ENCODE assay signal across 8 cellular contexts in the genomic region with DNA sequence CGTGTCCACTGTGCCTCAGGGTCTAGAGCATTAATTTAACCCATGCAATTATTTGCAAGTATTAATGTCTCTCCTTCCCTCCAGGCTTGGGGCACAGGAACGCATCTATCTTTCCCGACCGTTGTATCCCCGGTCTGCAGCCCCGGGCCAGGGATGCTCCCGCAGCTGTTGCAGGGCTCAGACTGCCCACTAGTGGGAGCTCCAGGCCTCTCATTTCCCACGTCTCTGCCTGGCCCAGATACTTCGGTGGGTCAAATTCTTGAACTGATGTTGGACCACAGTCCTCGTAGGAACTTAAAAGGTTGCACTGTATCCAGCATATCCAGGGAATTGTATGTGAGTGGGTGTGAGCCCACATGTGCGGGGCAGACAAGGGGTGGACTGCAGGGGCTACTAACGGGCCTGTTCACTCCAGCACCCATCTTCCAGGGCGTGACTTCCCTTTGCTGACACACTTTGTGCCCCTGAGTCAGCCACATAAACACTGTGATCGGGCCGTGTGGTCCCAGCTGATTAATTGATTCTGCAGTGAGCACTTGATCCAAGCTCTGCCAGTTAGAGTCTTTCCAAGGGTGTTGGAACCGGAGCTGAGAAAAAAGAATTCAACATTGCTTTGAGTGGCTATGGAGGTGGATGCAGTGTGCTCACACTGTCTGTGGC.
DNase-seq lines count a peak whose midpoint lies in the region; ATAC-seq and TF ChIP-seq lines count a peak whose summit lies in the region.

No MANE protein-coding gene starts in this region.

- H2AFZ ChIP-seq in OCI-LY7 (ENCODE audit: low read length), result no peak overlapping the region

- H3K9me3 ChIP-seq in OCI-LY7 (ENCODE audit: low read length) (no peaks in the 10 kb centered on the region), stomach (no peaks in the 10 kb centered on the region)

- no peaks in the 10 kb centered on the region for H3K36me3 ChIP-seq in OCI-LY7 (ENCODE audit: insufficient read depth, low read length)
- H3K36me3 ChIP-seq in stomach, result no peaks in the 10 kb centered on the region

- CTCF ChIA-PET in OCI-LY7 (lab: Charles Lee; ENCODE audit: unreplicated experiment), result no interaction called here

- BruUV-seq in OCI-LY7 (replicated peaks; lab: Mats Ljungman, UMichigan), result no TSS peak

- no peak overlapping the region for H3K4me2 ChIP-seq in OCI-LY7 (ENCODE audit: low read length)

- no peak for TF ChIP-seq POLR2A in stomach (IDR thresholded peaks at IDR 0.05)

- H4K20me1 ChIP-seq in OCI-LY7 (ENCODE audit: insufficient read depth, low read length), result no peaks in the 10 kb centered on the region

- POLR2A ChIA-PET in OCI-LY7 (lab: Charles Lee), result no interaction called here

- H3K27me3 ChIP-seq in stomach, result peaks cover 0 to 8% (median 0%) of the 10 kb centered on the region in 3 donors

- no peak for TF ChIP-seq EP300 in stomach (IDR thresholded peaks at IDR 0.05)

- H3K79me2 ChIP-seq in OCI-LY7 (ENCODE audit: insufficient read depth, low read depth, low read length), result no peaks in the 10 kb centered on the region

- TF ChIP-seq CTCF in OCI-LY7 (conservative IDR thresholded peaks at IDR 0.05; ENCODE audit: low read length), result peak; percentile 87
- TF ChIP-seq CTCF in stomach (IDR thresholded peaks at IDR 0.05), result peak in 5 of 7 experiments; percentile 30 to 62 (median 34)

- H3K4me1 ChIP-seq in OCI-LY7 (ENCODE audit: insufficient read depth, low read length, poor library complexity, severe bottlenecking) (no peaks in the 10 kb centered on the region), stomach (no peaks in the 10 kb centered on the region)

- peak; percentile 9 for DNase-seq in NOMO-1 treated with DMSO at 0.1 percent for 48 hours (lab: John Stamatoyannopoulos, UW; ENCODE audit: unreplicated experiment)
- no peak for DNase-seq in NOMO-1 treated with dmso at 0.1 percent for 144 hours (lab: John Stamatoyannopoulos, UW; ENCODE audit: unreplicated experiment)
- DNase-seq in OCI-LY7 (ENCODE audit: low spot score), result peak; percentile 46
- peak; percentile 11 for DNase-seq in activated effector memory CD4-positive, alpha-beta T cell treated with Interleukin-2 at 50 U/mL for 16 hours
- peak in 1 of 2 donors; percentile 52 for DNase-seq in left colon
- peak; percentile 28 for DNase-seq in stomach

- H3K27ac ChIP-seq in OCI-LY7 (ENCODE audit: low read depth, low read length, poor library complexity, severe bottlenecking) (no peak overlapping the region), stomach (no peak overlapping the region)

- intact Hi-C loops in OCI-LY7 (cut with micrococcal nuclease; ENCODE audit: unreplicated experiment) (loop anchor here (5.0 kb wide), 1 partner anchor 1279 kb away; no protein-coding TSS in a partner anchor), left colon (cut with DNase I, micrococcal nuclease) (no loop called here), stomach (cut with DNase I; ENCODE audit: low total_unique reads) (no loop called here)

- no peak overlapping the region for H3K4me3 ChIP-seq in OCI-LY7 (ENCODE audit: low read depth, low read length, poor library complexity, severe bottlenecking)
- no peak overlapping the region for H3K4me3 ChIP-seq in stomach

- ATAC-seq in left colon (peak; percentile 79), GM21515 (IDR thresholded peaks at IDR 0.05; ENCODE audit: unreplicated experiment) (no peak), HG02885 (IDR thresholded peaks at IDR 0.05; ENCODE audit: poor library complexity, unreplicated experiment) (no peak)

- WGBS in stomach, 5 donors, result 60 to 80% (median 74%) methylated on average over 16 of the region's 16 CpGs

- no peaks in the 10 kb centered on the region for H3K9me2 ChIP-seq in OCI-LY7 (ENCODE audit: insufficient read depth, low read length)
